In the genomic region with DNA sequence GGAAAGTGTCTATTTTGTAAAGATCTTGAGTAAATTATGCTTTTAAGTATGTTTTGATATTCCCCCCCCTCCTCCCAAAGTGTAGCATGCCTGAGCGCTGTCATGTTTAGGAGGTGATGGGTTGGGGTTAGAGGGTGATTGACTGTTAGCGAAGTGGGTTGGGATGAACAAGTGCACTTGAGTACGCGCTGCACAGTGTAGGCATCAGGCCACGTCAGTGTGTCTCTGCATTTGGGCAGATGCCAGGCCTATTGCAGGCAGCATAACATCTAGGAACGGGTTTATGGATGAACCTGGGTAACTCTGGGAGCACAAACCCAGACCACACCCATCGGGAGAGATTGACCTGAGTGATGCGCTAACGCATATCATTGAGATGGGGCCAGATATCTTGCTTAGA, we compare ENCODE assay signal across 18 cellular contexts.
"Had no signal": no experiment of that assay in that cellular context is flagged by ENCODE, and none has a peak within 500 bp of the region (broad histone marks: within the 10 kb centered on the region; RNA-seq: fewer than 3 reads in every experiment).

No MANE protein-coding gene starts in this region.

- ATAC-seq: left lung; lower lobe of right lung; natural killer cell; pancreas; right lobe of liver; stimulated activated naive B cell treated with anti-CD40 and anti-IgM and Interleukin-4, amounts not matched to agents 10 μg/mL and 1 μg/mL and 100 μg/mL, for 72 hours; upper lobe of right lung had no signal

- H3K9me3 ChIP-seq: left lung, lower lobe of right lung, neutrophil, pancreas, right lobe of liver, thoracic aorta, transverse colon, upper lobe of right lung, uterus had no signal

- H3K4me3 ChIP-seq: dorsolateral prefrontal cortex, left lung, lower lobe of right lung, pancreas, right lobe of liver, thoracic aorta, transverse colon, upper lobe of right lung, uterus had no signal

- H3K36me3 ChIP-seq: left lung, lower lobe of right lung, neutrophil, pancreas, right lobe of liver, thoracic aorta, transverse colon, upper lobe of right lung, uterus had no signal

- DNase-seq: dorsolateral prefrontal cortex; effector CD4-positive, alpha-beta T cell; hippocampal formation; left cardiac atrium; left lung; lower lobe of right lung; natural killer cell; pancreas; right lobe of liver; small intestine; stimulated activated CD4-positive, alpha-beta T cell treated with anti-CD3 and anti-CD28 coated beads, Interleukin-15, amount 100 ng/mL, for 24 hours; stimulated activated CD4-positive, alpha-beta T cell treated with anti-CD3 and anti-CD28 coated beads, Interleukin-2, amount 100 ng/mL, for 48 hours; stimulated activated naive B cell treated with anti-CD40 and anti-IgM and Interleukin-4, amounts not matched to agents 10 μg/mL and 1 μg/mL and 100 μg/mL, for 72 hours; transverse colon; upper lobe of right lung; uterus had no signal

- H3K27ac ChIP-seq: dorsolateral prefrontal cortex, left lung, lower lobe of right lung, neutrophil, pancreas, right lobe of liver, thoracic aorta, transverse colon, upper lobe of right lung, uterus had no signal

- H3K27me3 ChIP-seq: left lung, neutrophil, pancreas, right lobe of liver, transverse colon, upper lobe of right lung, uterus had no signal

- H3K4me1 ChIP-seq: left lung, lower lobe of right lung, upper lobe of right lung, uterus had no signal
